Comparison of ENCODE assay signal across 11 cellular contexts in genomic region chr4:187814737-187815465, GRCh38.
DNase-seq lines count a peak whose midpoint lies in the region; ATAC-seq and TF ChIP-seq lines count a peak whose summit lies in the region.
"Had no signal": no experiment of that assay in that cellular context is flagged by ENCODE, and none has a peak within 500 bp of the region (broad histone marks: within the 10 kb centered on the region; RNA-seq: fewer than 3 reads in every experiment).

No MANE protein-coding gene starts in this region.

- H3K27me3 Mint-ChIP-seq in activated T-helper 2 cell treated with anti-CD3 and anti-CD28 coated beads, Interferon-gamma antibody, Interleukin-2, Interleukin-4, amounts not matched to agents 10 μg/mL and 5 μg/mL and 100 μg/mL, durations not matched to agents 14 hours and 24 hours and 36 hours (ENCODE audit: low read depth), result no peaks in the 10 kb centered on the region

- no peak overlapping the region for H3K9ac ChIP-seq in SK-N-SH

- H3K9me2 ChIP-seq in SK-N-SH, result no peaks in the 10 kb centered on the region

- no peaks in the 10 kb centered on the region for H3K4me1 Mint-ChIP-seq in activated T-helper 2 cell treated with anti-CD3 and anti-CD28 coated beads, Interferon-gamma antibody, Interleukin-2, Interleukin-4, amounts not matched to agents 10 μg/mL and 5 μg/mL and 100 μg/mL, durations not matched to agents 14 hours and 24 hours and 36 hours (ENCODE audit: low read depth)

- H2AFZ ChIP-seq in SK-N-SH (ENCODE audit: low read depth), result no peak overlapping the region

- CTCF ChIA-PET in SK-N-SH (lab: Yijun Ruan, JAX), result interaction anchor here (0.6 kb wide), 1 partner anchor 572 kb away, joined by 3 read pairs; no protein-coding TSS in a partner anchor

- H3K9me3 ChIP-seq in SK-N-SH (no peaks in the 10 kb centered on the region), left ventricle myocardium inferior (replicated peaks) (no peaks in the 10 kb centered on the region)

- H3K79me2 ChIP-seq in SK-N-SH (ENCODE audit: insufficient read depth), result no peaks in the 10 kb centered on the region

- no peaks in the 10 kb centered on the region for H3K36me3 Mint-ChIP-seq in activated T-helper 2 cell treated with anti-CD3 and anti-CD28 coated beads, Interferon-gamma antibody, Interleukin-2, Interleukin-4, amounts not matched to agents 10 μg/mL and 5 μg/mL and 100 μg/mL, durations not matched to agents 14 hours and 24 hours and 36 hours (ENCODE audit: low read depth)

- H3K4me1 ChIP-seq in SK-N-SH (ENCODE audit: control insufficient read depth in 1 of 2, insufficient read depth in 2 of 2, low read depth in 1 of 2, low read length in 1 of 2), result no peaks in the 10 kb centered on the region
- H3K4me1 ChIP-seq in left ventricle myocardium inferior, result no peaks in the 10 kb centered on the region

- H3K36me3 ChIP-seq in SK-N-SH (replicated peaks in 1 of 2; ENCODE audit: control insufficient read depth in 1 of 2, insufficient read depth in 2 of 2, low read length in 1 of 2) (no peaks in the 10 kb centered on the region), left ventricle myocardium inferior (no peaks in the 10 kb centered on the region)

- WGBS in SK-N-SH (ENCODE audit: low lambda C conversion rate), result 70% methylated on average over 25 of the region's 28 CpGs

- H3K4me3 ChIP-seq in SK-N-SH (ENCODE audit: low read depth in 2 of 2, low read length in 1 of 2), result 0 out of 4 replicates have a peak overlapping the region, but pooled peaks of 1 of the 2 experiments have one; percentile 16
- peak overlapping the region; percentile 58 for H3K4me3 ChIP-seq in left ventricle myocardium inferior
- H3K4me3 ChIP-seq in skin epidermis, result peak overlapping the region in 4 of 7 experiments; percentile 9 to 34 (median 17)

- no peaks in the 10 kb centered on the region for H3F3A ChIP-seq in SK-N-SH (replicated peaks; ENCODE audit: insufficient read depth)

- TF ChIP-seq EP300 in SK-N-SH (IDR thresholded peaks at IDR 0.05; ENCODE audit: borderline replicate concordance in 1 of 2, low read depth in 1 of 2, low read length in 1 of 2), result no peak

- peak overlapping the region; percentile 70 for H3K27ac Mint-ChIP-seq in activated T-helper 2 cell treated with anti-CD3 and anti-CD28 coated beads, Interferon-gamma antibody, Interleukin-2, Interleukin-4, amounts not matched to agents 10 μg/mL and 5 μg/mL and 100 μg/mL, durations not matched to agents 14 hours and 24 hours and 36 hours

- POLR2A ChIA-PET in SK-N-SH (lab: Yijun Ruan, JAX), result no interaction called here

- intact Hi-C loops in activated T-helper 2 cell treated with anti-CD3 and anti-CD28 coated beads, Interferon-gamma antibody, Interleukin-2, Interleukin-4, amounts not matched to agents 10 μg/mL and 5 μg/mL and 100 μg/mL, durations not matched to agents 14 hours and 24 hours and 36 hours (cut with micrococcal nuclease), result no loop called here
- intact Hi-C loops in left ventricle myocardium inferior (cut with micrococcal nuclease), result no loop called here

- H3K9me3 Mint-ChIP-seq in activated T-helper 2 cell treated with anti-CD3 and anti-CD28 coated beads, Interferon-gamma antibody, Interleukin-2, Interleukin-4, amounts not matched to agents 10 μg/mL and 5 μg/mL and 100 μg/mL, durations not matched to agents 14 hours and 24 hours and 36 hours, result peaks cover 40% of the 10 kb centered on the region

- H3K4me2 ChIP-seq in SK-N-SH, result peak overlapping the region; percentile 24; the same call in 1 of the 2 replicates

- DNase-seq in SK-N-SH (no peak), left ventricle myocardium inferior (no peak)
- DNase-seq in activated T-helper 2 cell treated with anti-CD3 and anti-CD28 coated beads, Interferon-gamma antibody, Interleukin-2, Interleukin-4, amounts not matched to agents 10 μg/mL and 5 μg/mL and 100 μg/mL, durations not matched to agents 14 hours and 24 hours and 36 hours (ENCODE audit: low spot score), result no peak
- DNase-seq: H7, NCI-H226 had no signal

- no peaks in the 10 kb centered on the region for H3K27me3 ChIP-seq in SK-N-SH (ENCODE audit: insufficient read depth)
- H3K27me3 ChIP-seq in left ventricle myocardium inferior (ENCODE audit: low read depth), result no peaks in the 10 kb centered on the region

- TF ChIP-seq CTCF in SK-N-SH (IDR thresholded peaks at IDR 0.05), result no peak
- no peak for TF ChIP-seq CTCF in left ventricle myocardium inferior (IDR thresholded peaks at IDR 0.05; ENCODE audit: borderline replicate concordance)

- H4K20me1 ChIP-seq in SK-N-SH (ENCODE audit: insufficient read depth), result no peaks in the 10 kb centered on the region

- ATAC-seq in SK-N-SH treated with all-trans-retinoic acid at 6 μM for 48 hours, result no peak
- ATAC-seq in HG02798 (IDR thresholded peaks at IDR 0.05; ENCODE audit: poor library complexity, unreplicated experiment), result no peak
- no peak for ATAC-seq in HG03520 (IDR thresholded peaks at IDR 0.05; ENCODE audit: unreplicated experiment)
- no peak for ATAC-seq in activated CD4-positive, CD25-positive, alpha-beta regulatory T cell treated with anti-CD3 and anti-CD28 coated beads, Interleukin-2, amount 50 U/mL, for 24 hours

- H3K27ac ChIP-seq in SK-N-SH (ENCODE audit: low read depth in 2 of 2, low read length in 1 of 2) (no peak overlapping the region), left ventricle myocardium inferior (replicated peaks) (peak overlapping the region; percentile 62), skin epidermis (peak overlapping the region in 4 of 21 experiments; percentile 21 to 65 (median 48))
- H3K27ac ChIP-seq: 22Rv1 had no signal

- TF ChIP-seq RAD21 in SK-N-SH (IDR thresholded peaks at IDR 0.05; ENCODE audit: low read length), result no peak

- peak overlapping the region; percentile 66 for H3K4me3 Mint-ChIP-seq in activated T-helper 2 cell treated with anti-CD3 and anti-CD28 coated beads, Interferon-gamma antibody, Interleukin-2, Interleukin-4, amounts not matched to agents 10 μg/mL and 5 μg/mL and 100 μg/mL, durations not matched to agents 14 hours and 24 hours and 36 hours (ENCODE audit: low read depth)

TF ChIP-seq in SK-N-SH, 30 proteins besides CTCF, POLR2A, EP300 and RAD21 (continues in another document):
- TF ChIP-seq JUND (IDR thresholded peaks at IDR 0.05) (no peak), POLR2AphosphoS5 (IDR thresholded peaks at IDR 0.05; ENCODE audit: low read depth, low read length) (no peak), MAX (IDR thresholded peaks at IDR 0.05; ENCODE audit: low read depth) (no peak), USF2 (IDR thresholded peaks at IDR 0.05; ENCODE audit: borderline replicate concordance, low read depth, low read length) (no peak), GABPA (IDR thresholded peaks at IDR 0.05; ENCODE audit: low read depth) (no peak), SIN3A (IDR thresholded peaks at IDR 0.05; ENCODE audit: borderline replicate concordance, low read depth, low read length) (no peak)

TF ChIP-seq in SK-N-SH treated with all-trans-retinoic acid at 6 μM for 48 hours, 23 proteins besides CTCF, POLR2A, EP300 and RAD21 (continues in another document):
- TF ChIP-seq GLIS3 (CRISPR knock-in tag; IDR thresholded peaks at IDR 0.05) (no peak), CREB5 (CRISPR knock-in tag; IDR thresholded peaks at IDR 0.05; ENCODE audit: low read depth) (no peak), ARNTL (CRISPR knock-in tag; IDR thresholded peaks at IDR 0.05; ENCODE audit: borderline replicate concordance, low read depth) (no peak), PATZ1 (CRISPR knock-in tag; IDR thresholded peaks at IDR 0.05; ENCODE audit: borderline replicate concordance) (no peak), TCF4 (CRISPR knock-in tag; IDR thresholded peaks at IDR 0.05; ENCODE audit: borderline replicate concordance) (no peak), BACH2 (CRISPR knock-in tag; IDR thresholded peaks at IDR 0.05; ENCODE audit: borderline replicate concordance) (no peak), ZFP3 (CRISPR knock-in tag; IDR thresholded peaks at IDR 0.05) (no peak), TOX (CRISPR knock-in tag; IDR thresholded peaks at IDR 0.05; ENCODE audit: borderline replicate concordance) (no peak)
